In genomic region chr4:7533267-7533666, GRCh38 we compare ENCODE assay signal across 27 cellular contexts.
"Had no signal": no experiment of that assay in that cellular context is flagged by ENCODE, and none has a peak within 500 bp of the region (broad histone marks: within the 10 kb centered on the region; RNA-seq: fewer than 3 reads in every experiment).

No MANE protein-coding gene starts in this region.

- H3K36me3 ChIP-seq: stomach, suprapubic skin, thoracic aorta, thyroid gland, tibial artery, transverse colon, upper lobe of left lung, upper lobe of right lung, uterus, vagina had no signal

- H3K27me3 ChIP-seq: stomach, suprapubic skin, testis, thyroid gland, tibial nerve, transverse colon, upper lobe of left lung, uterus, vagina had no signal

- H3K4me1 Mint-ChIP-seq: stimulated activated memory B cell treated with anti-CD40 and anti-IgM and Interleukin-4, amounts not matched to agents 10 μg/mL and 1 μg/mL and 100 μg/mL, for 72 hours; stimulated activated naive B cell treated with anti-CD40 and anti-IgM and Interleukin-4, amounts not matched to agents 10 μg/mL and 1 μg/mL and 100 μg/mL, for 72 hours; stimulated activated naive CD8-positive, alpha-beta T cell treated with anti-CD3 and anti-CD28 coated beads, Interleukin-15, amount 100 ng/mL, for 72 hours had no signal

- H3K4me3 ChIP-seq: stomach, suprapubic skin, testis, thoracic aorta, thyroid gland, tibial artery, tibial nerve, transverse colon, upper lobe of left lung, upper lobe of right lung, uterus, vagina had no signal

- ATAC-seq: stimulated activated effector memory CD8-positive, alpha-beta T cell treated with anti-CD3 and anti-CD28 coated beads, Interleukin-12 subunit alpha, Interleukin-12 subunit beta, amount 100 ng/mL, for 72 hours; stimulated activated memory B cell treated with anti-CD40 and anti-IgM and Interleukin-4, amounts not matched to agents 10 μg/mL and 1 μg/mL and 100 μg/mL, for 72 hours; stimulated activated naive B cell treated with anti-CD40 and anti-IgM and Interleukin-4, amounts not matched to agents 10 μg/mL and 1 μg/mL and 100 μg/mL, for 72 hours; stimulated activated naive CD8-positive, alpha-beta T cell treated with anti-CD3 and anti-CD28 coated beads, Interleukin-15, amount 100 ng/mL, for 72 hours; stimulated activated naive CD8-positive, alpha-beta T cell treated with anti-CD3 and anti-CD28 coated beads, Interleukin-15, Interleukin-2, amounts not matched to agents 100 U/mL and 50 U/mL, for 24 hours; upper lobe of right lung had no signal

- DNase-seq: stimulated activated CD4-positive, alpha-beta T cell treated with anti-CD3 and anti-CD28 coated beads, Interleukin-2, amount 100 ng/mL, for 48 hours; stimulated activated CD4-positive, alpha-beta T cell treated with anti-CD3 and anti-CD28 coated beads, Interleukin-4, amount 100 ng/mL, for 1 hour; stimulated activated CD4-positive, alpha-beta T cell treated with anti-CD3 and anti-CD28 coated beads, Interleukin-4, amount 100 ng/mL, for 24 hours; stimulated activated CD4-positive, alpha-beta T cell treated with anti-CD3 and anti-CD28 coated beads, Interleukin-4, amount 100 ng/mL, for 4 hours; stimulated activated CD8-positive, alpha-beta memory T cell treated with anti-CD3 and anti-CD28 coated beads, Interleukin-4, amount 100 ng/mL, for 48 hours; stimulated activated naive B cell treated with anti-CD40 and anti-IgM and Interleukin-4, amounts not matched to agents 10 μg/mL and 1 μg/mL and 100 μg/mL, for 72 hours; stimulated activated naive CD4-positive, alpha-beta T cell; stimulated activated naive CD4-positive, alpha-beta T cell treated with Interleukin-2 at 50 U/mL for 16 hours; stimulated activated naive CD8-positive, alpha-beta T cell treated with anti-CD3 and anti-CD28 coated beads, Interleukin-15, amount 100 ng/mL, for 72 hours; stimulated activated naive CD8-positive, alpha-beta T cell treated with anti-CD3 and anti-CD28 coated beads, Interleukin-15, Interleukin-2, amounts not matched to agents 100 U/mL and 50 U/mL, for 24 hours; stomach; substantia nigra; testis; thyroid gland; tibial artery; transverse colon; upper lobe of left lung; upper lobe of right lung; uterus had no signal

- H3K4me1 ChIP-seq: stomach, suprapubic skin, thyroid gland, tibial artery, transverse colon, upper lobe of left lung, upper lobe of right lung, uterus, vagina had no signal

- H3K27ac ChIP-seq: stomach, suprapubic skin, testis, thoracic aorta, thyroid gland, tibial artery, tibial nerve, transverse colon, upper lobe of left lung, upper lobe of right lung, uterus, vagina had no signal

- H3K27me3 Mint-ChIP-seq: stimulated activated naive CD8-positive, alpha-beta T cell treated with anti-CD3 and anti-CD28 coated beads, Interleukin-15, Interleukin-2, amounts not matched to agents 100 ng/mL and 50 ng/mL, for 24 hours; type B pancreatic cell had no signal

- H3K9me3 Mint-ChIP-seq: stimulated activated naive CD8-positive, alpha-beta T cell treated with anti-CD3 and anti-CD28 coated beads, Interleukin-15, Interleukin-2, amounts not matched to agents 100 ng/mL and 50 ng/mL, for 24 hours; type B pancreatic cell had no signal

- H3K4me3 Mint-ChIP-seq: stimulated activated effector memory CD8-positive, alpha-beta T cell treated with anti-CD3 and anti-CD28 coated beads, Interleukin-12 subunit alpha, Interleukin-12 subunit beta, amount 100 ng/mL, for 72 hours; stimulated activated memory B cell treated with anti-CD40 and anti-IgM and Interleukin-4, amounts not matched to agents 10 μg/mL and 1 μg/mL and 100 μg/mL, for 72 hours; stimulated activated naive B cell treated with anti-CD40 and anti-IgM and Interleukin-4, amounts not matched to agents 10 μg/mL and 1 μg/mL and 100 μg/mL, for 72 hours; stimulated activated naive CD8-positive, alpha-beta T cell treated with anti-CD3 and anti-CD28 coated beads, Interleukin-15, amount 100 ng/mL, for 72 hours; stimulated activated naive CD8-positive, alpha-beta T cell treated with anti-CD3 and anti-CD28 coated beads, Interleukin-15, Interleukin-2, amounts not matched to agents 100 ng/mL and 50 ng/mL, for 24 hours; type B pancreatic cell had no signal

- H3K9me3 ChIP-seq: suprapubic skin, testis, thoracic aorta, thyroid gland, transverse colon, upper lobe of right lung, uterus, vagina had no signal

- H3K27ac Mint-ChIP-seq: stimulated activated effector memory CD8-positive, alpha-beta T cell treated with anti-CD3 and anti-CD28 coated beads, Interleukin-12 subunit alpha, Interleukin-12 subunit beta, amount 100 ng/mL, for 72 hours; stimulated activated memory B cell treated with anti-CD40 and anti-IgM and Interleukin-4, amounts not matched to agents 10 μg/mL and 1 μg/mL and 100 μg/mL, for 72 hours; stimulated activated naive B cell treated with anti-CD40 and anti-IgM and Interleukin-4, amounts not matched to agents 10 μg/mL and 1 μg/mL and 100 μg/mL, for 72 hours; stimulated activated naive CD8-positive, alpha-beta T cell treated with anti-CD3 and anti-CD28 coated beads, Interleukin-15, amount 100 ng/mL, for 72 hours; stimulated activated naive CD8-positive, alpha-beta T cell treated with anti-CD3 and anti-CD28 coated beads, Interleukin-15, Interleukin-2, amounts not matched to agents 100 ng/mL and 50 ng/mL, for 24 hours had no signal

- H3K36me3 Mint-ChIP-seq: stimulated activated effector memory CD8-positive, alpha-beta T cell treated with anti-CD3 and anti-CD28 coated beads, Interleukin-12 subunit alpha, Interleukin-12 subunit beta, amount 100 ng/mL, for 72 hours; stimulated activated memory B cell treated with anti-CD40 and anti-IgM and Interleukin-4, amounts not matched to agents 10 μg/mL and 1 μg/mL and 100 μg/mL, for 72 hours; stimulated activated naive B cell treated with anti-CD40 and anti-IgM and Interleukin-4, amounts not matched to agents 10 μg/mL and 1 μg/mL and 100 μg/mL, for 72 hours; type B pancreatic cell had no signal
